Comparison of ENCODE assay signal across 16 cellular contexts in the genomic region with DNA sequence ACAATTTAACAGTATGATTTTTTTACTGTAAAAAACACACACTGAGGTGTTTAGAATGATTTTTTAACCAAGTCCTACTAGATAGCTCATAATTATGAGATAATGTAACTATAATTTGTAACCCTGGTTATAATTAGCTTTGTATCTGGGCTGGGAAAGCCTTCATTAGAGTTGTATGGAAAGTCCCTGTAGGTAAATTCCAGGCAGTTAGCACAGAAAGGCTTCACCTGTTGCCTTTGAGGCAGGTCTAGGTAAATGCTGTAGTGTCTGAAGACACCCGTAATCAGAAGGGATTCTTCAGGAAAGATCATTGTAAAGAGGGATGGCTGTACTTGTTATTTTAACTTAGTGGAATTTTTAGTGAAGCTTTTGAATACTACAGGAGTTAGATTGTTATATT. TPM values are rescaled to one million over a fixed set of nuclear protein-coding genes. Genes with fewer than 3 reads are reported as not detected.
DNase-seq lines count a peak whose midpoint lies in the region; ATAC-seq and TF ChIP-seq lines count a peak whose summit lies in the region.
"Had no signal": no experiment of that assay in that cellular context is flagged by ENCODE, and none has a peak within 500 bp of the region (broad histone marks: within the 10 kb centered on the region; RNA-seq: fewer than 3 reads in every experiment).

No MANE protein-coding gene starts in this region.

- H3K9me3 ChIP-seq in IMR-90 (ENCODE audit: control insufficient read depth, insufficient read depth, low read length) (no peaks in the 10 kb centered on the region), neural cell (ENCODE audit: low read length) (no peaks in the 10 kb centered on the region), gastrocnemius medialis (no peaks in the 10 kb centered on the region)
- H3K9me3 ChIP-seq: body of pancreas, tibial artery had no signal

- H3F3A ChIP-seq in neural cell (ENCODE audit: insufficient read depth, low read length, poor library complexity, severe bottlenecking), result no peaks in the 10 kb centered on the region

- TF ChIP-seq POLR2A in IMR-90 (IDR thresholded peaks at IDR 0.05; ENCODE audit: low read depth, low read length) (no peak), gastrocnemius medialis (IDR thresholded peaks at IDR 0.05) (no peak)

- ATAC-seq in IMR-90 (ENCODE audit: low read depth), result no peak
- no peak for ATAC-seq in gastrocnemius medialis
- ATAC-seq: body of pancreas had no signal

- H2BK15ac ChIP-seq in IMR-90 (ENCODE audit: low read depth, low read length), result no peak overlapping the region

- H3K4me2 ChIP-seq in IMR-90 (ENCODE audit: low read depth, low read length) (peak overlapping the region; percentile 88), neural cell (ENCODE audit: low read length) (peak overlapping the region; percentile 68)

- 100% methylated on average over 1 of the region's 1 CpG; no CpG with 5 or more reads in 1 of the 2 experiments for WGBS in IMR-90 (ENCODE audit: extremely low coverage in 2 of 2, insufficient read length in 1 of 2), 2 experiments

- dilution Hi-C loops in IMR-90 (cut with HindIII; ENCODE audit: low sequenced_read_pairs, unreplicated experiment), result no loop called here

- no TSS peak for BruUV-seq in IMR-90 (replicated peaks; lab: Mats Ljungman, UMichigan)

- intact Hi-C loops in IMR-90 (cut with micrococcal nuclease), result no loop called here
- intact Hi-C loops in gastrocnemius medialis (cut with DNase I; ENCODE audit: low total_unique reads), result no loop called here

- peaks cover 5% of the 10 kb centered on the region for H3K9me1 ChIP-seq in IMR-90 (ENCODE audit: insufficient read depth, low read length)

- no peaks in the 10 kb centered on the region for H3K9me2 ChIP-seq in neural cell (ENCODE audit: insufficient read depth, low read length)

- H2AFZ ChIP-seq in IMR-90 (replicated peaks; ENCODE audit: low read length, poor library complexity) (no peak overlapping the region), neural cell (ENCODE audit: low read depth, low read length) (no peak overlapping the region)

- H3K4me1 ChIP-seq in IMR-90 (ENCODE audit: control insufficient read depth, insufficient read depth, low read length) (peaks cover 12% of the 10 kb centered on the region), gastrocnemius medialis (no peaks in the 10 kb centered on the region)

- H4K5ac ChIP-seq in IMR-90 (ENCODE audit: low read depth, low read length), result no peak overlapping the region

- DNase-seq in GM10266 (ENCODE audit: extremely low spot score) (peak; percentile 25), IMR-90 (no peak), epithelial cell of proximal tubule (ENCODE audit: low read depth) (no peak), GM13976 (ENCODE audit: low spot score) (no peak), NCI-H1436 (lab: John Stamatoyannopoulos, UW) (no peak), gastrocnemius medialis (no peak)
- no peak for DNase-seq in activated CD4-positive, CD25-positive, alpha-beta regulatory T cell (lab: John Stamatoyannopoulos, UW)
- DNase-seq: activated gamma-delta T cell; body of pancreas; effector CD8-positive, alpha-beta T cell; NCI-H2227 treated with DMSO at 0.1 percent for 48 hours; OCI-M1; stimulated activated CD4-positive, alpha-beta T cell treated with anti-CD3 and anti-CD28 coated beads, Interleukin-1b, Interleukin-23, amount 100 ng/mL, for 48 hours; stimulated activated CD8-positive, alpha-beta memory T cell treated with anti-CD3 and anti-CD28 coated beads, Interleukin-4, amount 100 ng/mL, for 48 hours; tibial artery had no signal

- TF ChIP-seq CTCF in GM10266 (IDR thresholded peaks at IDR 0.05; ENCODE audit: control insufficient read depth, insufficient read depth, low read depth, missing control alignments) (no peak), IMR-90 (conservative IDR thresholded peaks at IDR 0.05; ENCODE audit: low read depth, low read length) (no peak), epithelial cell of proximal tubule (conservative IDR thresholded peaks at IDR 0.05; ENCODE audit: low read depth, low read length) (no peak), neural cell (IDR thresholded peaks at IDR 0.05; ENCODE audit: poor library complexity, severe bottlenecking) (no peak), GM13976 (IDR thresholded peaks at IDR 0.05; ENCODE audit: borderline replicate concordance, control extremely low read depth, extremely low read depth, insufficient read depth, missing control alignments) (no peak), gastrocnemius medialis (IDR thresholded peaks at IDR 0.05 in 4 of 5, conservative IDR thresholded peaks at IDR 0.05 in 1 of 5) (no peak)

- H3K36me3 ChIP-seq in IMR-90 (ENCODE audit: control insufficient read depth, insufficient read depth, low read length) (no peaks in the 10 kb centered on the region), neural cell (ENCODE audit: insufficient read depth, low read length) (no peaks in the 10 kb centered on the region), gastrocnemius medialis (no peaks in the 10 kb centered on the region)
- H3K36me3 ChIP-seq: tibial artery had no signal

- no peak overlapping the region for H3K18ac ChIP-seq in IMR-90 (ENCODE audit: low read depth, low read length)

- H3K79me1 ChIP-seq in IMR-90 (ENCODE audit: low read depth in 1 of 2, low read length in 2 of 2), result peaks cover 5 to 43% of the 10 kb centered on the region in 2 experiments; a peak in 3 of 4 replicates

- H4K91ac ChIP-seq in IMR-90 (ENCODE audit: insufficient read depth, low read depth, low read length), result no peak overlapping the region

- TF ChIP-seq EP300 in neural cell (conservative IDR thresholded peaks at IDR 0.05; ENCODE audit: poor library complexity, severe bottlenecking), result no peak

- no peak overlapping the region for H4K8ac ChIP-seq in IMR-90 (ENCODE audit: low read depth in 2 of 2, low read length in 2 of 2)

- no peak overlapping the region for H2BK5ac ChIP-seq in IMR-90 (ENCODE audit: low read depth, low read length, poor library complexity, severe bottlenecking)

- H2AK5ac ChIP-seq in IMR-90 (ENCODE audit: low read depth, low read length), result no peak overlapping the region

- in situ Hi-C loops in IMR-90 (cut with MboI; ENCODE audit: low sequenced_read_pairs) (loop anchor here (10.0 kb wide), 1 partner anchor 327 kb away; no protein-coding TSS in a partner anchor), GM13976 (cut with MboI; ENCODE audit: low sequenced_read_pairs, unreplicated experiment) (no loop called here), gastrocnemius medialis (cut with MboI; ENCODE audit: low sequenced_read_pairs in 4 of 4) (loop anchor here in 1 of 4 donors (25.0 kb wide), 1 partner anchor 95 kb away; no protein-coding TSS in a partner anchor)

- H3K27me3 ChIP-seq in IMR-90 (ENCODE audit: control insufficient read depth, insufficient read depth, low read length), result no peaks in the 10 kb centered on the region
- no peaks in the 10 kb centered on the region for H3K27me3 ChIP-seq in neural cell (ENCODE audit: insufficient read depth, low read depth, low read length)
- peaks cover 8 to 43% (median 24%) of the 10 kb centered on the region in 3 donors for H3K27me3 ChIP-seq in gastrocnemius medialis

- H3K79me2 ChIP-seq in neural cell (replicated peaks; ENCODE audit: insufficient read depth, low read length), result peaks cover 28% of the 10 kb centered on the region

- no peak overlapping the region for H3K56ac ChIP-seq in IMR-90 (ENCODE audit: extremely low read depth, insufficient read depth, low read length)

- peak overlapping the region; percentile 90 for H3K23ac ChIP-seq in IMR-90 (ENCODE audit: low read depth, low read length)

- no peak overlapping the region for H3K4ac ChIP-seq in IMR-90 (ENCODE audit: low read depth, low read length)

- no peak overlapping the region for H2BK120ac ChIP-seq in IMR-90 (ENCODE audit: low read depth, low read length)

- H3K14ac ChIP-seq in IMR-90 (replicated peaks; ENCODE audit: low read depth, low read length), result peak overlapping the region; percentile 64; the same call in 1 of the 2 replicates

- no peak overlapping the region for H2AK9ac ChIP-seq in IMR-90 (replicated peaks; ENCODE audit: low read depth, low read length, poor library complexity)

- POLR2A ChIA-PET in IMR-90 (lab: Charles Lee; ENCODE audit: unreplicated experiment), result no interaction called here

- no peak for TF ChIP-seq RAD21 in IMR-90 (IDR thresholded peaks at IDR 0.05; ENCODE audit: low read length)
- TF ChIP-seq RAD21 in neural cell (conservative IDR thresholded peaks at IDR 0.05), result no peak

- no peak overlapping the region for H2BK20ac ChIP-seq in IMR-90 (ENCODE audit: low read depth, low read length)

- H3K4me3 ChIP-seq in IMR-90 (ENCODE audit: insufficient read depth, low read depth, low read length) (peak overlapping the region; percentile 85), epithelial cell of proximal tubule (ENCODE audit: low read depth, low read length) (peak overlapping the region; percentile 17), neural cell (ENCODE audit: low read length) (peak overlapping the region; percentile 80), gastrocnemius medialis (no peak overlapping the region)
- H3K4me3 ChIP-seq: body of pancreas, tibial artery had no signal

- no peak overlapping the region for H3K27ac ChIP-seq in IMR-90 (ENCODE audit: insufficient read depth, low read length)
- no peak overlapping the region for H3K27ac ChIP-seq in neural cell (ENCODE audit: low read length)
- no peak overlapping the region for H3K27ac ChIP-seq in gastrocnemius medialis
- H3K27ac ChIP-seq: body of pancreas, tibial artery had no signal

- CTCF ChIA-PET in IMR-90 (lab: Yijun Ruan, JAX), result interaction anchor here (1.0 kb wide), 1 partner anchor 90 kb away, joined by 3 read pairs; no protein-coding TSS in a partner anchor

- peaks cover 6% of the 10 kb centered on the region; the same call in 1 of the 2 replicates for H4K20me1 ChIP-seq in IMR-90 (ENCODE audit: insufficient read depth, low read length)
- H4K20me1 ChIP-seq in neural cell (ENCODE audit: insufficient read depth), result no peaks in the 10 kb centered on the region

- H3K9ac ChIP-seq in IMR-90 (ENCODE audit: low read depth, low read length) (0 out of 2 replicates have a peak overlapping the region, but pooled peaks have one; percentile 23), neural cell (ENCODE audit: low read length) (no peak overlapping the region)

TF ChIP-seq in IMR-90, 13 proteins besides CTCF, POLR2A, EP300 and RAD21 (continues in another document):
- TF ChIP-seq FOS (IDR thresholded peaks at IDR 0.05; ENCODE audit: low read depth, low read length) (no peak), MAZ (IDR thresholded peaks at IDR 0.05; ENCODE audit: borderline replicate concordance, low read depth, low read length) (no peak)

TF ChIP-seq in neural cell, 6 proteins besides CTCF, POLR2A, EP300 and RAD21 (continues in another document):
- TF ChIP-seq MXI1 (conservative IDR thresholded peaks at IDR 0.05; ENCODE audit: poor library complexity, severe bottlenecking), result no peak
- TF ChIP-seq TAF1 (IDR thresholded peaks at IDR 0.05; ENCODE audit: low read depth), result no peak
- no peak for TF ChIP-seq SMC3 (conservative IDR thresholded peaks at IDR 0.05; ENCODE audit: poor library complexity)

RNA-seq across cellular contexts. Expression of a gene that starts 1.9 kb away (rescaled TPM):
- 37.1 and 47.8 TPM in 2 replicates for total RNA-seq in IMR-90 (2012; rRNA removed)
- polyA plus RNA-seq in IMR-90 (2012; rRNA removed), result 19.4 and 22.8 TPM in 2 replicates
- 7.1 and 11.5 TPM in 2 replicates for polyA plus RNA-seq in IMR-90 (2012; cell fraction: cytosol; rRNA removed)
- polyA plus RNA-seq in IMR-90 (2012; cell fraction: nucleus; rRNA removed; ENCODE audit: low replicate concordance), result 2.3 and 6.7 TPM in 2 replicates
- 2.1 and 3.3 TPM in 2 replicates for total RNA-seq in epithelial cell of proximal tubule
- polyA plus RNA-seq in neural cell, result 30.7 and 31.3 TPM in 2 replicates
- 51.6 and 61.9 TPM in 2 replicates for polyA minus RNA-seq in neural cell
- total RNA-seq in gastrocnemius medialis, result under 1 TPM in 2 of 4 donors, not detected in 2; 0.16 to 0.29 TPM

Comparison
In these comparisons a context has a peak if more than half of its experiments do, and no peak if none do; other contexts are left out.
1. H3K4me3 ChIP-seq: peak in IMR-90 (single experiment), epithelial cell of proximal tubule (single experiment) and neural cell (single experiment); none in gastrocnemius medialis (0 of 4).